1 cellular context compared by ENCODE assay signal in the genomic region with DNA sequence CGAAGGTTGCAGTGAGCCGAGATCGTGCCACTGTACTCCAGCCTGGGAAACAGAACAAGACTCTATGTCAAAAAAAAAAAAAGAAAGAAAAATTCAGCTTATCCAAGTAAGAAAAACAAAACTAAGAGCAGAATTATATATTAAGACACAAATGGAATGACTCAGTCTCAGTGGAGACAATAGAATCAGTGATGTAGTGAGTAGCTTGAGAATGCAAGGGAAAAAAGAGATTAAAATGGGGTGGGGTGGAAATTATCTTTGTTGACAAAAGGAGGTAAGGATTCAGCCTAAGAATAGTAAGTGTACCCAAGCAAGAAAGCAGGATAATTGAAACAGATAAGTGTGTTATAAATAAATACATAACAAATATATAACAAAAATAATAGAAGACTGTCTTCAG.
TF ChIP-seq lines count a peak whose summit lies in the region.

No MANE protein-coding gene starts in this region.

TF ChIP-seq in IMR-90, 13 proteins besides CTCF, POLR2A, EP300 and RAD21 (continued from another document):
- no peak for TF ChIP-seq MAZ (IDR thresholded peaks at IDR 0.05; ENCODE audit: borderline replicate concordance, low read depth, low read length)
- no peak for TF ChIP-seq RCOR1 (IDR thresholded peaks at IDR 0.05; ENCODE audit: insufficient replicate concordance, low read length)
- TF ChIP-seq NFE2L2 (IDR thresholded peaks at IDR 0.05; ENCODE audit: low read depth, low read length): no peak
- TF ChIP-seq, protein P1, sequence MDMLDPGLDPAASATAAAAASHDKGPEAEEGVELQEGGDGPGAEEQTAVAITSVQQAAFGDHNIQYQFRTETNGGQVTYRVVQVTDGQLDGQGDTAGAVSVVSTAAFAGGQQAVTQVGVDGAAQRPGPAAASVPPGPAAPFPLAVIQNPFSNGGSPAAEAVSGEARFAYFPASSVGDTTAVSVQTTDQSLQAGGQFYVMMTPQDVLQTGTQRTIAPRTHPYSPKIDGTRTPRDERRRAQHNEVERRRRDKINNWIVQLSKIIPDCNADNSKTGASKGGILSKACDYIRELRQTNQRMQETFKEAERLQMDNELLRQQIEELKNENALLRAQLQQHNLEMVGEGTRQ (IDR thresholded peaks at IDR 0.05; ENCODE audit: low read depth, low read length): no peak
- no peak for TF ChIP-seq CHD1 (IDR thresholded peaks at IDR 0.05; ENCODE audit: low read depth, low read length)
- no peak for TF ChIP-seq BHLHE40 (IDR thresholded peaks at IDR 0.05; ENCODE audit: low read depth, low read length)
